27 cellular contexts compared by ENCODE assay signal in the genomic region with DNA sequence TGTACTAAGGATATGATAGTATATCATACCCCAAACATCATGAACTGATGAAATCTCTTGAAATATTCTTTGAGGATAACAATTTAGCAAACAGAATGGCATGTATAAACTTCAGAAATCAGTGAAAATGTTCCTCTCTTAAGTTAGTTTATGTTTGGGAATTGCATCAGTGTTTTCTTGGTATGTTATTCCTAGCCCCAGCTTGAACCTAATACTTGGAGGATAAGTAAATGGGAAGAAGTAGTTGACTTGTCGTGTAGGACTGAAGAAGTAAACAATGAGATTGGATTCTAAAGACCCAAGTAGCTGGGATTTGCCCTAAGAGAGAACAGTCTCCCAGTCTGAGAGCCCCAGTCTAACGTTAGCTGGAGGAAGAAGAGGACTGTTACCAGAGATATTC.
"Had no signal": no experiment of that assay in that cellular context is flagged by ENCODE, and none has a peak within 500 bp of the region (broad histone marks: within the 10 kb centered on the region; RNA-seq: fewer than 3 reads in every experiment).

No MANE protein-coding gene starts in this region.

- H3K36me3 ChIP-seq: gastrocnemius medialis, prostate gland, right atrium auricular region, sigmoid colon, stomach, thyroid gland, vagina had no signal

- DNase-seq: cortex of kidney; dorsolateral prefrontal cortex; effector CD4-positive, alpha-beta T cell; endodermal cell; foreskin fibroblast; gastrocnemius medialis; head of caudate nucleus; kidney; mesendoderm; midbrain; naive thymus-derived CD8-positive, alpha-beta T cell; nephron progenitor cell; nucleus accumbens; sigmoid colon; stimulated activated CD4-positive, alpha-beta T cell treated with anti-CD3 and anti-CD28 coated beads, Interleukin-2, amount 100 ng/mL, for 24 hours; stimulated activated CD4-positive, alpha-beta T cell treated with anti-CD3 and anti-CD28 coated beads, Interleukin-4, amount 100 ng/mL, for 24 hours; stimulated activated naive CD4-positive, alpha-beta T cell treated with Interleukin-2 at 50 U/mL for 16 hours; stomach; thyroid gland had no signal

- H3K4me3 ChIP-seq: dorsolateral prefrontal cortex, gastrocnemius medialis, hepatocyte, prostate gland, right atrium auricular region, sigmoid colon, stomach, thyroid gland, vagina had no signal

- H3K9me3 ChIP-seq: gastrocnemius medialis, prostate gland, right atrium auricular region, sigmoid colon, stomach, thyroid gland, vagina had no signal

- H3K4me1 ChIP-seq: gastrocnemius medialis, prostate gland, right atrium auricular region, sigmoid colon, stomach, thyroid gland, vagina had no signal

- H3K27ac ChIP-seq: dorsolateral prefrontal cortex, epithelial cell of prostate, gastrocnemius medialis, hepatocyte, prostate gland, right atrium auricular region, sigmoid colon, stomach, thyroid gland, vagina had no signal

- H3K27me3 ChIP-seq: dorsolateral prefrontal cortex, gastrocnemius medialis, hepatocyte, right atrium auricular region, sigmoid colon, stomach, thyroid gland, vagina had no signal

- ATAC-seq: esophagus mucosa; gastrocnemius medialis; left lobe of liver; naive thymus-derived CD8-positive, alpha-beta T cell; stimulated activated effector memory CD8-positive, alpha-beta T cell treated with anti-CD3 and anti-CD28 coated beads, Interleukin-12 subunit alpha, Interleukin-12 subunit beta, amount 100 ng/mL, for 72 hours had no signal
